1 cellular context compared by ENCODE assay signal in genomic region chr20:64076061-64076997, GRCh38.
TF ChIP-seq lines count a peak whose summit lies in the region.

No MANE protein-coding gene starts in this region.

TF ChIP-seq in GM12878, 131 proteins besides CTCF, POLR2A, EP300 and RAD21:
- TF ChIP-seq SIN3A (IDR thresholded peaks at IDR 0.05; ENCODE audit: low read depth, low read length) (no peak), SMARCA5 (IDR thresholded peaks at IDR 0.05) (0 out of 2 replicates have a peak, but pooled peaks have one; percentile 7), EED (IDR thresholded peaks at IDR 0.05; ENCODE audit: low read depth) (no peak), BACH1 (IDR thresholded peaks at IDR 0.05; ENCODE audit: borderline replicate concordance) (0 out of 2 replicates have a peak, but pooled peaks have one; percentile 17), CBX5 (IDR thresholded peaks at IDR 0.05; ENCODE audit: low read depth) (no peak), ATF7 (IDR thresholded peaks at IDR 0.05; ENCODE audit: low read depth) (no peak), GATAD2B (conservative IDR thresholded peaks at IDR 0.05; ENCODE audit: low read depth) (no peak), NRF1 (conservative IDR thresholded peaks at IDR 0.05; ENCODE audit: low read depth, low read length) (no peak), CBX3 (IDR thresholded peaks at IDR 0.05; ENCODE audit: borderline replicate concordance, low read depth) (no peak), FOXM1 (IDR thresholded peaks at IDR 0.05; ENCODE audit: low read depth, low read length) (no peak)
- TF ChIP-seq, protein P1, sequence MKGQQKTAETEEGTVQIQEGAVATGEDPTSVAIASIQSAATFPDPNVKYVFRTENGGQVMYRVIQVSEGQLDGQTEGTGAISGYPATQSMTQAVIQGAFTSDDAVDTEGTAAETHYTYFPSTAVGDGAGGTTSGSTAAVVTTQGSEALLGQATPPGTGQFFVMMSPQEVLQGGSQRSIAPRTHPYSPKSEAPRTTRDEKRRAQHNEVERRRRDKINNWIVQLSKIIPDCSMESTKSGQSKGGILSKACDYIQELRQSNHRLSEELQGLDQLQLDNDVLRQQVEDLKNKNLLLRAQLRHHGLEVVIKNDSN (IDR thresholded peaks at IDR 0.05; ENCODE audit: borderline replicate concordance, extremely low read length, insufficient read depth, low read depth, low read length), result no peak
- TF ChIP-seq, protein P2, sequence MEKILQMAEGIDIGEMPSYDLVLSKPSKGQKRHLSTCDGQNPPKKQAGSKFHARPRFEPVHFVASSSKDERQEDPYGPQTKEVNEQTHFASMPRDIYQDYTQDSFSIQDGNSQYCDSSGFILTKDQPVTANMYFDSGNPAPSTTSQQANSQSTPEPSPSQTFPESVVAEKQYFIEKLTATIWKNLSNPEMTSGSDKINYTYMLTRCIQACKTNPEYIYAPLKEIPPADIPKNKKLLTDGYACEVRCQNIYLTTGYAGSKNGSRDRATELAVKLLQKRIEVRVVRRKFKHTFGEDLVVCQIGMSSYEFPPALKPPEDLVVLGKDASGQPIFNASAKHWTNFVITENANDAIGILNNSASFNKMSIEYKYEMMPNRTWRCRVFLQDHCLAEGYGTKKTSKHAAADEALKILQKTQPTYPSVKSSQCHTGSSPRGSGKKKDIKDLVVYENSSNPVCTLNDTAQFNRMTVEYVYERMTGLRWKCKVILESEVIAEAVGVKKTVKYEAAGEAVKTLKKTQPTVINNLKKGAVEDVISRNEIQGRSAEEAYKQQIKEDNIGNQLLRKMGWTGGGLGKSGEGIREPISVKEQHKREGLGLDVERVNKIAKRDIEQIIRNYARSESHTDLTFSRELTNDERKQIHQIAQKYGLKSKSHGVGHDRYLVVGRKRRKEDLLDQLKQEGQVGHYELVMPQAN (conservative IDR thresholded peaks at IDR 0.05), result no peak
- TF ChIP-seq, protein P3, sequence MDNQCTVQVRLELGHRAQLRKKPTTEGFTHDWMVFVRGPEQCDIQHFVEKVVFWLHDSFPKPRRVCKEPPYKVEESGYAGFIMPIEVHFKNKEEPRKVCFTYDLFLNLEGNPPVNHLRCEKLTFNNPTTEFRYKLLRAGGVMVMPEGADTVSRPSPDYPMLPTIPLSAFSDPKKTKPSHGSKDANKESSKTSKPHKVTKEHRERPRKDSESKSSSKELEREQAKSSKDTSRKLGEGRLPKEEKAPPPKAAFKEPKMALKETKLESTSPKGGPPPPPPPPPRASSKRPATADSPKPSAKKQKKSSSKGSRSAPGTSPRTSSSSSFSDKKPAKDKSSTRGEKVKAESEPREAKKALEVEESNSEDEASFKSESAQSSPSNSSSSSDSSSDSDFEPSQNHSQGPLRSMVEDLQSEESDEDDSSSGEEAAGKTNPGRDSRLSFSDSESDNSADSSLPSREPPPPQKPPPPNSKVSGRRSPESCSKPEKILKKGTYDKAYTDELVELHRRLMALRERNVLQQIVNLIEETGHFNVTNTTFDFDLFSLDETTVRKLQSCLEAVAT (IDR thresholded peaks at IDR 0.05), result peak; percentile 85
